29 cellular contexts compared by ENCODE assay signal in the genomic region with DNA sequence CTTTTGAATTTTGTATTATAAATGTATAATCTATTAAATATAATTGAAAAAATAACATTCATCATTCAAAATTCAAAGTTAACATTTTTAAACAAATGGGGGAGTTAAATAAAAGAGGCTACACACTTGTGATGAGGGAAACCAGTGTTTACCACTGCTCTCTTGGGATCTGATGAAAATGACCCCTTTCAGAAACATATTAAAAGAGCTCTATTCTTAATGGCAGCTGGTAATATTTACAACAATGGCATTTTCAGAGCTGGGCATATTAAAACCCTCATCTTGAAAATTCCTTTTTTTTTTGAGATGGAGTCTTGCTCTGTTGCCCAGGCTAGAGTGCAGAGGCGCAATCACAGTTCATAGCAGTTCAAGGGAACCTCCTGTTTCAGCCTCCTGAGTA. TPM values are rescaled to one million over a fixed set of nuclear protein-coding genes. Genes with fewer than 3 reads are reported as not detected.
"Had no signal": no experiment of that assay in that cellular context is flagged by ENCODE, and none has a peak within 500 bp of the region (broad histone marks: within the 10 kb centered on the region; RNA-seq: fewer than 3 reads in every experiment).

No MANE protein-coding gene starts in this region.

- H3K4me1 Mint-ChIP-seq: activated naive CD4-positive, alpha-beta T cell treated with anti-CD3 and anti-CD28 coated beads, Interleukin-2, amount 50 U/mL, for 24 hours had no signal

- H3K9me3 ChIP-seq: ascending aorta, body of pancreas, MG63, SJSA1 had no signal

- H3K27ac Mint-ChIP-seq: activated CD4-positive, alpha-beta memory T cell treated with anti-CD3 and anti-CD28 coated beads for 36 hours; activated CD4-positive, alpha-beta T cell treated with anti-CD3 and anti-CD28 coated beads, Interleukin-2, amount 10 ng/mL, durations not matched to agents 7 days and 5 days; activated naive CD4-positive, alpha-beta T cell treated with anti-CD3 and anti-CD28 coated beads, Interleukin-2, amount 50 U/mL, for 24 hours; activated T-helper 1 cell treated with anti-CD3 and anti-CD28 coated beads, Interleukin-12 subunit alpha, Interleukin-12 subunit beta, Interleukin-2, Interleukin-4 antibody, amounts not matched to agents 30 ng/mL and 10 ng/mL and 1 ng/mL, durations not matched to agents 14 hours and 24 hours and 36 hours; T-helper 17 cell had no signal

- H3K4me3 ChIP-seq: ascending aorta, body of pancreas, MG63, SJSA1 had no signal

- DNase-seq: activated CD4-positive, alpha-beta memory T cell treated with anti-CD3 and anti-CD28 coated beads for 36 hours; activated CD4-positive, alpha-beta T cell treated with anti-CD3 and anti-CD28 coated beads, Interleukin-2, amount 10 ng/mL, durations not matched to agents 7 days and 5 days; activated CD4-positive, CD25-positive, alpha-beta regulatory T cell; activated CD8-positive, alpha-beta memory T cell treated with anti-CD3 and anti-CD28 coated beads for 24 hours; activated effector memory CD4-positive, alpha-beta T cell treated with Interleukin-2 at 50 U/mL for 16 hours; activated naive CD4-positive, alpha-beta T cell; body of pancreas; MG63; MV-4-11; NCI-H1092 treated with DMSO at 0.1 percent for 48 hours; NCI-H1417 treated with DMSO at 0.1 percent for 48 hours; NCI-H1694; NCI-H2029; NCI-H2107; NCI-H2171 treated with DMSO at 0.1 percent for 48 hours; NCI-H226; NCI-H526; NCI-H774; Right ventricle myocardium superior; RPMI8226; T-helper 17 cell; T-helper 9 cell had no signal

- FAIRE-seq: bronchial epithelial cell had no signal

- H3K27me3 Mint-ChIP-seq: activated CD4-positive, alpha-beta memory T cell treated with anti-CD3 and anti-CD28 coated beads for 36 hours; activated CD4-positive, alpha-beta T cell treated with anti-CD3 and anti-CD28 coated beads, Interleukin-2, amount 10 ng/mL, durations not matched to agents 7 days and 5 days; activated naive CD4-positive, alpha-beta T cell treated with anti-CD3 and anti-CD28 coated beads, Interleukin-2, amount 50 U/mL, for 24 hours; central memory CD8-positive, alpha-beta T cell; T-helper 17 cell had no signal

- H3K9me3 Mint-ChIP-seq: activated CD4-positive, alpha-beta memory T cell treated with anti-CD3 and anti-CD28 coated beads for 36 hours; activated CD4-positive, alpha-beta T cell treated with anti-CD3 and anti-CD28 coated beads, Interleukin-2, amount 10 ng/mL, durations not matched to agents 7 days and 5 days; activated naive CD4-positive, alpha-beta T cell treated with anti-CD3 and anti-CD28 coated beads, Interleukin-2, amount 50 U/mL, for 24 hours; activated T-helper 1 cell treated with anti-CD3 and anti-CD28 coated beads, Interleukin-12 subunit alpha, Interleukin-12 subunit beta, Interleukin-2, Interleukin-4 antibody, amounts not matched to agents 30 ng/mL and 10 ng/mL and 1 ng/mL, durations not matched to agents 14 hours and 24 hours and 36 hours; central memory CD8-positive, alpha-beta T cell had no signal

- H3K4me1 ChIP-seq: ascending aorta, body of pancreas, SJSA1 had no signal

- ATAC-seq: body of pancreas, T-helper 17 cell had no signal

- H3K27me3 ChIP-seq: ascending aorta, body of pancreas, MG63, SJSA1 had no signal

- H3K4me3 Mint-ChIP-seq: activated CD4-positive, alpha-beta memory T cell treated with anti-CD3 and anti-CD28 coated beads for 36 hours; activated CD4-positive, alpha-beta T cell treated with anti-CD3 and anti-CD28 coated beads, Interleukin-2, amount 10 ng/mL, durations not matched to agents 7 days and 5 days; activated naive CD4-positive, alpha-beta T cell treated with anti-CD3 and anti-CD28 coated beads, Interleukin-2, amount 50 U/mL, for 24 hours; activated T-helper 1 cell treated with anti-CD3 and anti-CD28 coated beads, Interleukin-12 subunit alpha, Interleukin-12 subunit beta, Interleukin-2, Interleukin-4 antibody, amounts not matched to agents 30 ng/mL and 10 ng/mL and 1 ng/mL, durations not matched to agents 14 hours and 24 hours and 36 hours; central memory CD8-positive, alpha-beta T cell; T-helper 17 cell had no signal

- H3K27ac ChIP-seq: ascending aorta, body of pancreas, SJSA1 had no signal

RNA-seq across cellular contexts. Expression of gene PLD6, which starts 50.2 kb away (rescaled TPM):
- total RNA-seq: OCI-LY7 had no signal
